Comparison of ENCODE assay signal across 19 cellular contexts in genomic region chr12:102475355-102475754, GRCh38. TPM values are rescaled to one million over a fixed set of nuclear protein-coding genes. Genes with fewer than 3 reads are reported as not detected.
DNase-seq lines count a peak whose midpoint lies in the region; ATAC-seq and TF ChIP-seq lines count a peak whose summit lies in the region.
"Had no signal": no experiment of that assay in that cellular context is flagged by ENCODE, and none has a peak within 500 bp of the region (broad histone marks: within the 10 kb centered on the region; RNA-seq: fewer than 3 reads in every experiment).

No MANE protein-coding gene starts in this region.

- H3K36me3 ChIP-seq in GM23338 (ENCODE audit: insufficient read depth) (no peaks in the 10 kb centered on the region), subcutaneous abdominal adipose tissue (ENCODE audit: control insufficient read depth in 5 of 5, insufficient read depth in 5 of 5, low read length in 5 of 5) (peaks cover 0 to 15% (median 8%) of the 10 kb centered on the region in 5 donors)

- no peaks in the 10 kb centered on the region for H3K9me2 ChIP-seq in GM23338 (ENCODE audit: insufficient read depth)

- no peaks in the 10 kb centered on the region for H3K27me3 ChIP-seq in GM23338 (ENCODE audit: insufficient read depth)
- H3K27me3 ChIP-seq in subcutaneous abdominal adipose tissue (ENCODE audit: control insufficient read depth in 5 of 5, insufficient read depth in 4 of 5, low read length in 5 of 5) = no peaks in the 10 kb centered on the region

- no peaks in the 10 kb centered on the region for H3K79me2 ChIP-seq in GM23338 (replicated peaks; ENCODE audit: insufficient read depth)

- no peaks in the 10 kb centered on the region for H3F3A ChIP-seq in GM23338 (replicated peaks; ENCODE audit: low read depth)

- intact Hi-C loops in CD14-positive monocyte (cut with micrococcal nuclease) = no loop called here

- H3K9ac ChIP-seq in subcutaneous abdominal adipose tissue (ENCODE audit: low read length in 5 of 5) = peak overlapping the region in 1 of 5 donors; percentile 1

- H3K9me3 Mint-ChIP-seq in GM23338 (no peaks in the 10 kb centered on the region), CD14-positive monocyte (peaks cover 0 to 1% (median 0%) of the 10 kb centered on the region in 7 donors)
- H3K9me3 Mint-ChIP-seq: IgD-negative memory B cell had no signal

- ATAC-seq in GM23338 = no peak
- ATAC-seq in GM19395 (IDR thresholded peaks at IDR 0.05; ENCODE audit: unreplicated experiment) = no peak
- ATAC-seq: PC-3 had no signal

- H3K4me1 ChIP-seq in GM23338 (ENCODE audit: insufficient read depth) (peaks cover 10% of the 10 kb centered on the region; the same call in 1 of the 2 replicates), subcutaneous abdominal adipose tissue (ENCODE audit: control insufficient read depth in 5 of 5, insufficient read depth in 5 of 5, low read length in 5 of 5) (peaks cover 7 to 67% (median 54%) of the 10 kb centered on the region in 5 donors)

- no peak overlapping the region for H3K4me2 ChIP-seq in GM23338

- DNase-seq in GM23338 (ENCODE audit: low spot score) (no peak), NCI-H2029 (lab: John Stamatoyannopoulos, UW) (peak; percentile 38), coronary artery (ENCODE audit: low spot score) (no peak), NCI-H524 treated with DMSO at 0.1 percent for 48 hours (lab: John Stamatoyannopoulos, UW) (no peak), CD14-positive monocyte (ENCODE audit: low spot score) (no peak)
- DNase-seq: AML-193, COR-L47, HCEC 1CT, Kasumi-1, NCI-H1105 treated with DMSO at 0.1 percent for 48 hours, NCI-H1694 treated with DMSO at 0.1 percent for 48 hours, NCI-H446 treated with DMSO at 0.1 percent for 48 hours, NCI-H748 treated with DMSO at 0.1 percent for 48 hours, PC-3 had no signal

- no peak overlapping the region for H3K27ac ChIP-seq in GM23338 (ENCODE audit: low read depth)
- H3K27ac ChIP-seq in coronary artery = no peak overlapping the region
- peak overlapping the region; percentile 93 for H3K27ac ChIP-seq in subcutaneous abdominal adipose tissue (ENCODE audit: low read depth, low read length)
- H3K27ac ChIP-seq: RWPE1 had no signal

- no peaks in the 10 kb centered on the region for H3K9me3 ChIP-seq in subcutaneous abdominal adipose tissue (ENCODE audit: control insufficient read depth in 5 of 5, low read length in 5 of 5)

- no peak overlapping the region for H3K4me3 Mint-ChIP-seq in GM23338
- H3K4me3 Mint-ChIP-seq in CD14-positive monocyte = no peak overlapping the region
- H3K4me3 Mint-ChIP-seq: IgD-negative memory B cell had no signal

- H4K20me1 ChIP-seq in GM23338 (replicated peaks; ENCODE audit: insufficient read depth) = no peaks in the 10 kb centered on the region

- TF ChIP-seq CTCF in GM23338 (conservative IDR thresholded peaks at IDR 0.05; ENCODE audit: low read depth in 2 of 2) = no peak
- no peak for TF ChIP-seq CTCF in coronary artery (IDR thresholded peaks at IDR 0.05)
- no peak for TF ChIP-seq CTCF in CD14-positive monocyte (IDR thresholded peaks at IDR 0.05)

- H3K4me1 Mint-ChIP-seq in GM23338 (peaks cover 11% of the 10 kb centered on the region; the same call in 2 of the 3 replicates), CD14-positive monocyte (no peaks in the 10 kb centered on the region)

- no peak overlapping the region for H3K4me3 ChIP-seq in GM23338
- H3K4me3 ChIP-seq in coronary artery = peak overlapping the region; percentile 66
- H3K4me3 ChIP-seq in subcutaneous abdominal adipose tissue (ENCODE audit: low read depth in 1 of 5, low read length in 5 of 5) = peak overlapping the region in 3 of 5 donors; percentile 9 to 24 (median 22)

- no peak overlapping the region; the same call in 1 of the 2 replicates for H3K27ac Mint-ChIP-seq in GM23338
- H3K27ac Mint-ChIP-seq in CD14-positive monocyte = no peak overlapping the region
- H3K27ac Mint-ChIP-seq: IgD-negative memory B cell had no signal

- no peaks in the 10 kb centered on the region for H3K36me3 Mint-ChIP-seq in GM23338 (ENCODE audit: low read depth)
- no peaks in the 10 kb centered on the region for H3K36me3 Mint-ChIP-seq in CD14-positive monocyte
- H3K36me3 Mint-ChIP-seq: IgD-negative memory B cell had no signal

- H3K27me3 Mint-ChIP-seq in GM23338 (ENCODE audit: insufficient read depth, low read depth, poor library complexity) (no peaks in the 10 kb centered on the region), CD14-positive monocyte (ENCODE audit: low read depth in 3 of 3) (peaks cover 5 to 8% (median 7%) of the 10 kb centered on the region in 3 donors)
- H3K27me3 Mint-ChIP-seq: IgD-negative memory B cell had no signal

- peak overlapping the region; percentile 53; the same call in 1 of the 2 replicates for H2AFZ ChIP-seq in GM23338

TF ChIP-seq in GM23338, 12 proteins besides CTCF, POLR2A, EP300 and RAD21 (continues in another document):
- TF ChIP-seq REST (IDR thresholded peaks at IDR 0.05; ENCODE audit: unreplicated experiment) = no peak
- no peak for TF ChIP-seq ZNF331 (CRISPR knock-in tag; IDR thresholded peaks at IDR 0.05; ENCODE audit: low read depth)

RNA-seq across cellular contexts. Expression of gene IGF1, which starts 5.0 kb away (rescaled TPM):
- total RNA-seq in GM23338 (2014; rRNA removed; shearing (Covaris generic)) = not detected in 2 replicates
- polyA plus RNA-seq in GM23338 (2016; fragmentation: Nextera tagmentation; extraction: Ambion mirVana) (0.29 TPM in 1 of 2 replicates, not detected in the other), CD14-positive monocyte (not detected)
- total RNA-seq: HT1080, PC-3 had no signal
